In genomic region chr13:48500652-48501197, GRCh38 we compare ENCODE assay signal across 8 cellular contexts. TPM values are rescaled to one million over a fixed set of nuclear protein-coding genes. Genes with fewer than 3 reads are reported as not detected.
DNase-seq lines count a peak whose midpoint lies in the region; ATAC-seq and TF ChIP-seq lines count a peak whose summit lies in the region.

No MANE protein-coding gene starts in this region.

- no peak overlapping the region for H3K4me3 ChIP-seq in HL-60 (replicated peaks; ENCODE audit: insufficient read depth, low read length)
- no peak overlapping the region for H3K4me3 ChIP-seq in adrenal gland
- H3K4me3 ChIP-seq in right lobe of liver = no peak overlapping the region

- H3K27ac ChIP-seq in HL-60 (replicated peaks) (peak overlapping the region; percentile 26), adrenal gland (peak overlapping the region in 3 of 5 donors; percentile 17 to 83 (median 26)), right lobe of liver (peak overlapping the region in 1 of 3 donors; percentile 29)

- ATAC-seq in right lobe of liver (peak; percentile 44 to 76 (median 56)), HG03135 (IDR thresholded peaks at IDR 0.05; ENCODE audit: unreplicated experiment) (no peak)
- no peak for ATAC-seq in activated CD8-positive, alpha-beta memory T cell treated with anti-CD3 and anti-CD28 coated beads, Interleukin-2, amount 10 ng/mL, durations not matched to agents 7 days and 5 days

- H3K27me3 Mint-ChIP-seq in activated CD8-positive, alpha-beta memory T cell treated with anti-CD3 and anti-CD28 coated beads, Interleukin-2, amount 10 ng/mL, durations not matched to agents 7 days and 5 days = no peaks in the 10 kb centered on the region

- H3K36me3 ChIP-seq in adrenal gland (replicated peaks in 1 of 2) (no peaks in the 10 kb centered on the region), right lobe of liver (no peaks in the 10 kb centered on the region)

- no peak overlapping the region for H3K4me3 Mint-ChIP-seq in activated CD8-positive, alpha-beta memory T cell treated with anti-CD3 and anti-CD28 coated beads, Interleukin-2, amount 10 ng/mL, durations not matched to agents 7 days and 5 days

- no peaks in the 10 kb centered on the region for H3K4me1 ChIP-seq in adrenal gland (replicated peaks in 1 of 2)
- H3K4me1 ChIP-seq in right lobe of liver = no peaks in the 10 kb centered on the region

- H3K27me3 ChIP-seq in HL-60 (ENCODE audit: insufficient read depth, poor library complexity, severe bottlenecking) (no peaks in the 10 kb centered on the region), adrenal gland (no peaks in the 10 kb centered on the region), right lobe of liver (no peaks in the 10 kb centered on the region)

- TF ChIP-seq CTCF in HL-60 (IDR thresholded peaks at IDR 0.05; ENCODE audit: insufficient read depth, low read length) (no peak), adrenal gland (IDR thresholded peaks at IDR 0.05) (no peak), right lobe of liver (IDR thresholded peaks at IDR 0.05) (no peak)

- TF ChIP-seq POLR2A in adrenal gland (IDR thresholded peaks at IDR 0.05) (no peak), right lobe of liver (IDR thresholded peaks at IDR 0.05) (no peak)

- DNase-seq in NK-92 treated with Interleukin-12 subunit alpha and Interleukin-12 subunit beta, amount 100 ng/mL, for 24 hours (lab: John Stamatoyannopoulos, UW) = peak; percentile 46
- DNase-seq in NK-92 (lab: John Stamatoyannopoulos, UW; ENCODE audit: unreplicated experiment) = no peak
- peak; percentile 87 to 94 for DNase-seq in HL-60 (ENCODE audit: low read depth in 1 of 2, low spot score in 1 of 2)
- DNase-seq in adrenal gland = peak in 1 of 7 donors; percentile 39
- no peak for DNase-seq in right lobe of liver
- no peak for DNase-seq in activated CD8-positive, alpha-beta memory T cell treated with anti-CD3 and anti-CD28 coated beads, Interleukin-2, amount 10 ng/mL, durations not matched to agents 7 days and 5 days
- no peak for DNase-seq in DMS79 treated with DMSO at 0.1 percent for 48 hours (lab: John Stamatoyannopoulos, UW)

- H3K4me1 Mint-ChIP-seq in activated CD8-positive, alpha-beta memory T cell treated with anti-CD3 and anti-CD28 coated beads, Interleukin-2, amount 10 ng/mL, durations not matched to agents 7 days and 5 days = peaks cover 90% of the 10 kb centered on the region

- CTCF ChIA-PET in activated CD8-positive, alpha-beta memory T cell treated with anti-CD3 and anti-CD28 coated beads, Interleukin-2, amount 10 ng/mL, durations not matched to agents 7 days and 5 days (lab: Charles Lee) = interaction anchor here (0.9 to 1.4 kb wide), 3 partner anchors 9 to 72 kb away, joined by 3 read pairs; partner anchors contain the start of gene RCBTB2

- H3K9me3 ChIP-seq in adrenal gland (replicated peaks in 1 of 3) (no peaks in the 10 kb centered on the region), right lobe of liver (no peaks in the 10 kb centered on the region)

- no peak overlapping the region for H3K27ac Mint-ChIP-seq in activated CD8-positive, alpha-beta memory T cell treated with anti-CD3 and anti-CD28 coated beads, Interleukin-2, amount 10 ng/mL, durations not matched to agents 7 days and 5 days

- no peaks in the 10 kb centered on the region for H3K9me3 Mint-ChIP-seq in activated CD8-positive, alpha-beta memory T cell treated with anti-CD3 and anti-CD28 coated beads, Interleukin-2, amount 10 ng/mL, durations not matched to agents 7 days and 5 days (ENCODE audit: low read depth)

- WGBS in adrenal gland, 4 donors = 58 to 86% (median 76%) methylated on average over 4 of the region's 4 CpGs
- 63% methylated on average over 4 of the region's 4 CpGs for WGBS in right lobe of liver (ENCODE audit: insufficient coverage, low coverage, low lambda C conversion rate, missing lambda C conversion rate)

- peaks cover 62% of the 10 kb centered on the region for H3K36me3 Mint-ChIP-seq in activated CD8-positive, alpha-beta memory T cell treated with anti-CD3 and anti-CD28 coated beads, Interleukin-2, amount 10 ng/mL, durations not matched to agents 7 days and 5 days

- intact Hi-C loops in adrenal gland (cut with DNase I) = no loop called here
- intact Hi-C loops in right lobe of liver (cut with DNase I) = no loop called here

RNA-seq across cellular contexts. Expression of gene RCBTB2, which starts 32.2 kb away (rescaled TPM):
- total RNA-seq in adrenal gland (10 to 100 TPM in 6 of 8 donors, 1 to 10 TPM in 2; 9.8 to 29.0 (median 15.2) TPM), right lobe of liver (1 to 10 TPM; 2.6 to 7.5 (median 4.8) TPM)
- polyA plus RNA-seq in adrenal gland = 10 to 100 TPM; 14.0 to 36.4 (median 20.0) TPM
- 10 to 100 TPM; 17.0 to 22.5 TPM for total RNA-seq in activated CD8-positive, alpha-beta memory T cell treated with anti-CD3 and anti-CD28 coated beads, Interleukin-2, amount 10 ng/mL, durations not matched to agents 7 days and 5 days

Comparison
In these comparisons a context has a peak if more than half of its experiments do, and no peak if none do; other contexts are left out.
1. DNase-seq: peak in NK-92 treated with Interleukin-12 subunit alpha and Interleukin-12 subunit beta, amount 100 ng/mL, for 24 hours (single experiment) and HL-60 (2 of 2); none in NK-92 (single experiment), right lobe of liver (0 of 3), activated CD8-positive, alpha-beta memory T cell treated with anti-CD3 and anti-CD28 coated beads, Interleukin-2, amount 10 ng/mL, durations not matched to agents 7 days and 5 days (single experiment) and DMS79 treated with DMSO at 0.1 percent for 48 hours (single experiment).
2. ATAC-seq: peak in right lobe of liver (4 of 4); none in HG03135 (single experiment) and activated CD8-positive, alpha-beta memory T cell treated with anti-CD3 and anti-CD28 coated beads, Interleukin-2, amount 10 ng/mL, durations not matched to agents 7 days and 5 days (single experiment).